ENCODE assay signal across 20 cellular contexts in genomic region chr3:189108735-189109134, GRCh38.
"Had no signal": no experiment of that assay in that cellular context is flagged by ENCODE, and none has a peak within 500 bp of the region (broad histone marks: within the 10 kb centered on the region; RNA-seq: fewer than 3 reads in every experiment).

No MANE protein-coding gene starts in this region.

- H3K4me3 Mint-ChIP-seq: activated B cell treated with CpG ODN at 0.5 μM for 24 hours; activated CD4-positive, alpha-beta memory T cell treated with anti-CD3 and anti-CD28 coated beads, Interleukin-2, amount 10 ng/mL, durations not matched to agents 7 days and 5 days; activated CD8-positive, alpha-beta memory T cell treated with anti-CD3 and anti-CD28 coated beads, Interleukin-2, amount 10 ng/mL, durations not matched to agents 7 days and 5 days; activated naive CD8-positive, alpha-beta T cell treated with anti-CD3 and anti-CD28 coated beads for 36 hours; activated T-helper 17 cell treated with anti-CD3 and anti-CD28 coated beads, Interleukin-2, amount 50 U/mL, for 72 hours; effector memory CD8-positive, alpha-beta T cell; neural crest cell; stimulated activated memory B cell treated with anti-CD40 and anti-IgM and Interleukin-4, amounts not matched to agents 10 μg/mL and 1 μg/mL and 100 μg/mL, for 72 hours had no signal

- H3K9me3 ChIP-seq: body of pancreas, esophagus squamous epithelium, prostate gland, thoracic aorta had no signal

- H3K27ac ChIP-seq: body of pancreas, esophagus squamous epithelium, prostate gland, thoracic aorta had no signal

- DNase-seq: activated B cell treated with CpG ODN at 0.5 μM for 24 hours; activated CD4-positive, alpha-beta memory T cell treated with anti-CD3 and anti-CD28 coated beads, Interleukin-2, amount 10 ng/mL, durations not matched to agents 7 days and 5 days; activated CD4-positive, alpha-beta T cell treated with anti-CD3 and anti-CD28 coated beads for 4 hours; activated CD8-positive, alpha-beta memory T cell treated with anti-CD3 and anti-CD28 coated beads, Interleukin-2, amount 10 ng/mL, durations not matched to agents 7 days and 5 days; activated naive CD4-positive, alpha-beta T cell; activated naive CD8-positive, alpha-beta T cell treated with anti-CD3 and anti-CD28 coated beads for 36 hours; body of pancreas; dermis blood vessel endothelial cell; effector memory CD8-positive, alpha-beta T cell; esophagus squamous epithelium; hippocampal formation; left colon; stimulated activated CD4-positive, alpha-beta T cell treated with anti-CD3 and anti-CD28 coated beads, Interleukin-4, amount 100 ng/mL, for 4 hours had no signal

- H3K9me3 Mint-ChIP-seq: activated B cell treated with CpG ODN at 0.5 μM for 24 hours; activated CD4-positive, alpha-beta memory T cell treated with anti-CD3 and anti-CD28 coated beads, Interleukin-2, amount 10 ng/mL, durations not matched to agents 7 days and 5 days; activated T-helper 17 cell treated with anti-CD3 and anti-CD28 coated beads, Interleukin-2, amount 50 U/mL, for 72 hours; effector memory CD8-positive, alpha-beta T cell; stimulated activated memory B cell treated with anti-CD40 and anti-IgM and Interleukin-4, amounts not matched to agents 10 μg/mL and 1 μg/mL and 100 μg/mL, for 72 hours had no signal

- H3K27me3 ChIP-seq: body of pancreas, esophagus squamous epithelium had no signal

- H3K36me3 Mint-ChIP-seq: activated CD8-positive, alpha-beta memory T cell treated with anti-CD3 and anti-CD28 coated beads, Interleukin-2, amount 10 ng/mL, durations not matched to agents 7 days and 5 days; activated naive CD8-positive, alpha-beta T cell treated with anti-CD3 and anti-CD28 coated beads for 36 hours; stimulated activated memory B cell treated with anti-CD40 and anti-IgM and Interleukin-4, amounts not matched to agents 10 μg/mL and 1 μg/mL and 100 μg/mL, for 72 hours had no signal

- H3K4me1 Mint-ChIP-seq: activated B cell treated with CpG ODN at 0.5 μM for 24 hours; activated CD4-positive, alpha-beta memory T cell treated with anti-CD3 and anti-CD28 coated beads, Interleukin-2, amount 10 ng/mL, durations not matched to agents 7 days and 5 days; activated CD8-positive, alpha-beta memory T cell treated with anti-CD3 and anti-CD28 coated beads, Interleukin-2, amount 10 ng/mL, durations not matched to agents 7 days and 5 days; activated naive CD8-positive, alpha-beta T cell treated with anti-CD3 and anti-CD28 coated beads for 36 hours; activated T-helper 17 cell treated with anti-CD3 and anti-CD28 coated beads, Interleukin-2, amount 50 U/mL, for 72 hours; stimulated activated memory B cell treated with anti-CD40 and anti-IgM and Interleukin-4, amounts not matched to agents 10 μg/mL and 1 μg/mL and 100 μg/mL, for 72 hours had no signal

- H3K4me1 ChIP-seq: body of pancreas, esophagus squamous epithelium, prostate gland had no signal

- H3K36me3 ChIP-seq: esophagus squamous epithelium, prostate gland, thoracic aorta had no signal

- H3K4me3 ChIP-seq: body of pancreas, esophagus squamous epithelium, lung, prostate gland, thoracic aorta had no signal

- H3K27ac Mint-ChIP-seq: activated B cell treated with CpG ODN at 0.5 μM for 24 hours; activated CD4-positive, alpha-beta memory T cell treated with anti-CD3 and anti-CD28 coated beads, Interleukin-2, amount 10 ng/mL, durations not matched to agents 7 days and 5 days; activated CD8-positive, alpha-beta memory T cell treated with anti-CD3 and anti-CD28 coated beads, Interleukin-2, amount 10 ng/mL, durations not matched to agents 7 days and 5 days; activated naive CD8-positive, alpha-beta T cell treated with anti-CD3 and anti-CD28 coated beads for 36 hours; activated T-helper 17 cell treated with anti-CD3 and anti-CD28 coated beads, Interleukin-2, amount 50 U/mL, for 72 hours; effector memory CD8-positive, alpha-beta T cell; stimulated activated memory B cell treated with anti-CD40 and anti-IgM and Interleukin-4, amounts not matched to agents 10 μg/mL and 1 μg/mL and 100 μg/mL, for 72 hours had no signal

- H3K27me3 Mint-ChIP-seq: stimulated activated memory B cell treated with anti-CD40 and anti-IgM and Interleukin-4, amounts not matched to agents 10 μg/mL and 1 μg/mL and 100 μg/mL, for 72 hours had no signal

- ATAC-seq: activated CD8-positive, alpha-beta memory T cell treated with anti-CD3 and anti-CD28 coated beads, Interleukin-2, amount 10 ng/mL, durations not matched to agents 7 days and 5 days; activated T-helper 17 cell treated with anti-CD3 and anti-CD28 coated beads, Interleukin-2, amount 50 U/mL, for 72 hours; body of pancreas; effector memory CD8-positive, alpha-beta T cell; left colon; right cardiac atrium; stimulated activated memory B cell treated with anti-CD40 and anti-IgM and Interleukin-4, amounts not matched to agents 10 μg/mL and 1 μg/mL and 100 μg/mL, for 72 hours had no signal
